ENCODE assay signal across 23 cellular contexts in the genomic region with DNA sequence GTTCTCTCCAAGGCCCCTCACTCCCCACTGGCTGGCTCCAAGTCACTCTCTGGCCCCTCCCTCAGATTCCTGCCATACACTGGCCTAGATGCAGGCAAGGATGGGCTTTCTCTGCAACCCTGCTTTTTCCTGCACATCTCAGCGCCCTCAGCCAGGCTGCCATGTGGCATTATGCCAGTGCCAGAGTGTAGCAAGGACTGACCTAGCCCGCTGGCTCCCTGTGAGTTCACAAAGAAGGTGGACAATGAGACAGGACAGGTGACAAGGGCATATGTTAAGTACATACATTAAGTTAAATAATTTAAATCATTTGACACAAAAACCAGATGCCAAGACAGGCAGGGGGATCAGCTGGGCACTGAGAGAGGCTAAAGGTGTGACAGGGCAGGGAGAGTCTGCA.
DNase-seq lines count a peak whose midpoint lies in the region; ATAC-seq and TF ChIP-seq lines count a peak whose summit lies in the region.
"Had no signal": no experiment of that assay in that cellular context is flagged by ENCODE, and none has a peak within 500 bp of the region (broad histone marks: within the 10 kb centered on the region; RNA-seq: fewer than 3 reads in every experiment).

No MANE protein-coding gene starts in this region.

- no peaks in the 10 kb centered on the region for H3K9me3 ChIP-seq in ascending aorta
- H3K9me3 ChIP-seq: tibial nerve had no signal

- peak; percentile 70 for ATAC-seq in left lobe of liver
- ATAC-seq: activated CD8-positive, alpha-beta T cell treated with anti-CD3 and anti-CD28 coated beads, Interleukin-2, amount 10 ng/mL, durations not matched to agents 7 days and 5 days had no signal

- DNase-seq in NCI-H146 (lab: John Stamatoyannopoulos, UW): peak; percentile 35
- DNase-seq in NCI-H146 treated with DMSO at 0.1 percent for 48 hours (lab: John Stamatoyannopoulos, UW; ENCODE audit: unreplicated experiment): no peak
- no peak for DNase-seq in ascending aorta (ENCODE audit: low spot score in 2 of 2)
- peak; percentile 53 for DNase-seq in left lobe of liver (ENCODE audit: low spot score)
- no peak for DNase-seq in HuH-7 (ENCODE audit: low spot score)
- no peak for DNase-seq in D341Med (ENCODE audit: low spot score)
- no peak for DNase-seq in epidermal melanocyte (ENCODE audit: insufficient read length, low spot score)
- DNase-seq: activated CD4-positive, CD25-positive, alpha-beta regulatory T cell treated with anti-CD3 and anti-CD28 coated beads, Interleukin-2, amount 50 U/mL, for 72 hours; activated CD8-positive, alpha-beta T cell treated with anti-CD3 and anti-CD28 coated beads, Interleukin-2, amount 10 ng/mL, durations not matched to agents 7 days and 5 days; activated effector memory CD4-positive, alpha-beta T cell treated with Interleukin-2 at 50 U/mL for 16 hours; activated T-cell treated with anti-CD3 and anti-CD28 coated beads for 4 hours; CD4-positive, CD25-positive, alpha-beta regulatory T cell; H7; islet precursor cell; NCI-H1417 treated with DMSO at 0.1 percent for 48 hours; NCI-H524 treated with DMSO at 0.1 percent for 48 hours; stimulated activated CD4-positive, alpha-beta T cell treated with anti-CD3 and anti-CD28 coated beads, Interleukin-2, amount 100 ng/mL, for 48 hours; stimulated activated naive CD4-positive, alpha-beta T cell treated with Interleukin-2 at 50 U/mL for 16 hours had no signal

- H3K4me3 ChIP-seq in ascending aorta: no peak overlapping the region
- H3K4me3 ChIP-seq: lung, smooth muscle cell, tibial nerve had no signal

- H3K27ac ChIP-seq in ascending aorta (peak overlapping the region; percentile 81 to 82), temporal lobe (ENCODE audit: low read depth, low read length) (peak overlapping the region; percentile 13)
- H3K27ac ChIP-seq: 22Rv1 had no signal

- H3K36me3 ChIP-seq in ascending aorta: no peaks in the 10 kb centered on the region
- H3K36me3 ChIP-seq: tibial nerve had no signal

- intact Hi-C loops in ascending aorta (cut with DNase I): loop anchor here (10.0 kb wide), 1 partner anchor 419 kb away; no protein-coding TSS in a partner anchor

- H3K4me1 ChIP-seq in ascending aorta: peaks cover 10 to 32% of the 10 kb centered on the region in 2 donors

- H3K27me3 ChIP-seq in ascending aorta: no peaks in the 10 kb centered on the region
- H3K27me3 ChIP-seq: tibial nerve had no signal

- no peak for TF ChIP-seq CTCF in ascending aorta (IDR thresholded peaks at IDR 0.05)

Comparison
In these comparisons a context has a peak if more than half of its experiments do, and no peak if none do; other contexts are left out.
1. DNase-seq: peak in NCI-H146 (single experiment) and left lobe of liver (single experiment); none in NCI-H146 treated with DMSO at 0.1 percent for 48 hours (single experiment), ascending aorta (0 of 2), HuH-7 (single experiment), D341Med (single experiment) and epidermal melanocyte (single experiment).